In genomic region chr17:8212312-8213180, GRCh38 we compare ENCODE assay signal across 1 cellular context.
A peak's percentile ranks its signal among the peaks of the same experiment; 100 is the strongest.
TF ChIP-seq lines count a peak whose summit lies in the region.

No MANE protein-coding gene starts in this region.

TF ChIP-seq in HepG2, 621 proteins besides CTCF, POLR2A, EP300 and RAD21 (continued from another document):
- TF ChIP-seq, protein P1, sequence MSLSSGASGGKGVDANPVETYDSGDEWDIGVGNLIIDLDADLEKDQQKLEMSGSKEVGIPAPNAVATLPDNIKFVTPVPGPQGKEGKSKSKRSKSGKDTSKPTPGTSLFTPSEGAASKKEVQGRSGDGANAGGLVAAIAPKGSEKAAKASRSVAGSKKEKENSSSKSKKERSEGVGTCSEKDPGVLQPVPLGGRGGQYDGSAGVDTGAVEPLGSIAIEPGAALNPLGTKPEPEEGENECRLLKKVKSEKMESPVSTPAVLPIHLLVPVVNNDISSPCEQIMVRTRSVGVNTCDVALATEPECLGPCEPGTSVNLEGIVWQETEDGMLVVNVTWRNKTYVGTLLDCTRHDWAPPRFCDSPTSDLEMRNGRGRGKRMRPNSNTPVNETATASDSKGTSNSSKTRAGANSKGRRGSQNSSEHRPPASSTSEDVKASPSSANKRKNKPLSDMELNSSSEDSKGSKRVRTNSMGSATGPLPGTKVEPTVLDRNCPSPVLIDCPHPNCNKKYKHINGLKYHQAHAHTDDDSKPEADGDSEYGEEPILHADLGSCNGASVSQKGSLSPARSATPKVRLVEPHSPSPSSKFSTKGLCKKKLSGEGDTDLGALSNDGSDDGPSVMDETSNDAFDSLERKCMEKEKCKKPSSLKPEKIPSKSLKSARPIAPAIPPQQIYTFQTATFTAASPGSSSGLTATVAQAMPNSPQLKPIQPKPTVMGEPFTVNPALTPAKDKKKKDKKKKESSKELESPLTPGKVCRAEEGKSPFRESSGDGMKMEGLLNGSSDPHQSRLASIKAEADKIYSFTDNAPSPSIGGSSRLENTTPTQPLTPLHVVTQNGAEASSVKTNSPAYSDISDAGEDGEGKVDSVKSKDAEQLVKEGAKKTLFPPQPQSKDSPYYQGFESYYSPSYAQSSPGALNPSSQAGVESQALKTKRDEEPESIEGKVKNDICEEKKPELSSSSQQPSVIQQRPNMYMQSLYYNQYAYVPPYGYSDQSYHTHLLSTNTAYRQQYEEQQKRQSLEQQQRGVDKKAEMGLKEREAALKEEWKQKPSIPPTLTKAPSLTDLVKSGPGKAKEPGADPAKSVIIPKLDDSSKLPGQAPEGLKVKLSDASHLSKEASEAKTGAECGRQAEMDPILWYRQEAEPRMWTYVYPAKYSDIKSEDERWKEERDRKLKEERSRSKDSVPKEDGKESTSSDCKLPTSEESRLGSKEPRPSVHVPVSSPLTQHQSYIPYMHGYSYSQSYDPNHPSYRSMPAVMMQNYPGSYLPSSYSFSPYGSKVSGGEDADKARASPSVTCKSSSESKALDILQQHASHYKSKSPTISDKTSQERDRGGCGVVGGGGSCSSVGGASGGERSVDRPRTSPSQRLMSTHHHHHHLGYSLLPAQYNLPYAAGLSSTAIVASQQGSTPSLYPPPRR (CRISPR knock-in tag; IDR thresholded peaks at IDR 0.05; ENCODE audit: borderline replicate concordance): peak; percentile 64; the same call in 1 of the 2 replicates
- TF ChIP-seq, protein P2, sequence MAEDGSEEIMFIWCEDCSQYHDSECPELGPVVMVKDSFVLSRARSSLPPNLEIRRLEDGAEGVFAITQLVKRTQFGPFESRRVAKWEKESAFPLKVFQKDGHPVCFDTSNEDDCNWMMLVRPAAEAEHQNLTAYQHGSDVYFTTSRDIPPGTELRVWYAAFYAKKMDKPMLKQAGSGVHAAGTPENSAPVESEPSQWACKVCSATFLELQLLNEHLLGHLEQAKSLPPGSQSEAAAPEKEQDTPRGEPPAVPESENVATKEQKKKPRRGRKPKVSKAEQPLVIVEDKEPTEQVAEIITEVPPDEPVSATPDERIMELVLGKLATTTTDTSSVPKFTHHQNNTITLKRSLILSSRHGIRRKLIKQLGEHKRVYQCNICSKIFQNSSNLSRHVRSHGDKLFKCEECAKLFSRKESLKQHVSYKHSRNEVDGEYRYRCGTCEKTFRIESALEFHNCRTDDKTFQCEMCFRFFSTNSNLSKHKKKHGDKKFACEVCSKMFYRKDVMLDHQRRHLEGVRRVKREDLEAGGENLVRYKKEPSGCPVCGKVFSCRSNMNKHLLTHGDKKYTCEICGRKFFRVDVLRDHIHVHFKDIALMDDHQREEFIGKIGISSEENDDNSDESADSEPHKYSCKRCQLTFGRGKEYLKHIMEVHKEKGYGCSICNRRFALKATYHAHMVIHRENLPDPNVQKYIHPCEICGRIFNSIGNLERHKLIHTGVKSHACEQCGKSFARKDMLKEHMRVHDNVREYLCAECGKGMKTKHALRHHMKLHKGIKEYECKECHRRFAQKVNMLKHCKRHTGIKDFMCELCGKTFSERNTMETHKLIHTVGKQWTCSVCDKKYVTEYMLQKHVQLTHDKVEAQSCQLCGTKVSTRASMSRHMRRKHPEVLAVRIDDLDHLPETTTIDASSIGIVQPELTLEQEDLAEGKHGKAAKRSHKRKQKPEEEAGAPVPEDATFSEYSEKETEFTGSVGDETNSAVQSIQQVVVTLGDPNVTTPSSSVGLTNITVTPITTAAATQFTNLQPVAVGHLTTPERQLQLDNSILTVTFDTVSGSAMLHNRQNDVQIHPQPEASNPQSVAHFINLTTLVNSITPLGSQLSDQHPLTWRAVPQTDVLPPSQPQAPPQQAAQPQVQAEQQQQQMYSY (CRISPR knock-in tag; IDR thresholded peaks at IDR 0.05): no peak
- TF ChIP-seq HNRNPL (IDR thresholded peaks at IDR 0.05; ENCODE audit: low read depth, low read length) (no peak), ZNF562 (CRISPR knock-in tag; IDR thresholded peaks at IDR 0.05; ENCODE audit: borderline replicate concordance) (no peak), ZNF362 (CRISPR knock-in tag; IDR thresholded peaks at IDR 0.05; ENCODE audit: borderline replicate concordance) (peak; percentile 95), RORA (CRISPR knock-in tag; IDR thresholded peaks at IDR 0.05) (no peak), ZBTB42 (CRISPR knock-in tag; IDR thresholded peaks at IDR 0.05) (no peak), ZNF792 (CRISPR knock-in tag; IDR thresholded peaks at IDR 0.05) (peak; percentile 55; the same call in 1 of the 2 replicates), HOXA3 (CRISPR knock-in tag; IDR thresholded peaks at IDR 0.05) (peak; percentile 82), RXRA (CRISPR knock-in tag; IDR thresholded peaks at IDR 0.05) (peak; percentile 74; the same call in 1 of the 2 replicates), CBX2 (IDR thresholded peaks at IDR 0.05; ENCODE audit: low read depth, low read length) (no peak), CBX2 (CRISPR knock-in tag; IDR thresholded peaks at IDR 0.05; ENCODE audit: low read depth) (no peak), CHCHD3 (CRISPR knock-in tag; IDR thresholded peaks at IDR 0.05) (no peak), GABPA (IDR thresholded peaks at IDR 0.05; ENCODE audit: low read depth, low read length) (no peak), GABPA (CRISPR knock-in tag; IDR thresholded peaks at IDR 0.05; ENCODE audit: low read depth) (no peak), SETDB1 (CRISPR knock-in tag; IDR thresholded peaks at IDR 0.05; ENCODE audit: borderline replicate concordance) (no peak), ZNF749 (CRISPR knock-in tag; IDR thresholded peaks at IDR 0.05; ENCODE audit: borderline replicate concordance) (no peak), ZNF234 (CRISPR knock-in tag; conservative IDR thresholded peaks at IDR 0.05) (no peak), NFAT5 (CRISPR knock-in tag; IDR thresholded peaks at IDR 0.05) (no peak), ZNF292 (CRISPR knock-in tag; IDR thresholded peaks at IDR 0.05; ENCODE audit: borderline replicate concordance, low read depth) (0 out of 2 replicates have a peak, but pooled peaks have one; percentile 28), PHF21A (CRISPR knock-in tag; IDR thresholded peaks at IDR 0.05) (peak; percentile 88), MYPOP (CRISPR knock-in tag; IDR thresholded peaks at IDR 0.05) (no peak), DNMT1 (CRISPR knock-in tag; IDR thresholded peaks at IDR 0.05) (no peak), ZNF276 (CRISPR knock-in tag; IDR thresholded peaks at IDR 0.05; ENCODE audit: low read depth) (no peak), NR2C2 (CRISPR knock-in tag; IDR thresholded peaks at IDR 0.05; ENCODE audit: borderline replicate concordance) (peak; percentile 97), ZNF737 (CRISPR knock-in tag; IDR thresholded peaks at IDR 0.05; ENCODE audit: borderline replicate concordance) (no peak)
- TF ChIP-seq, protein P3, sequence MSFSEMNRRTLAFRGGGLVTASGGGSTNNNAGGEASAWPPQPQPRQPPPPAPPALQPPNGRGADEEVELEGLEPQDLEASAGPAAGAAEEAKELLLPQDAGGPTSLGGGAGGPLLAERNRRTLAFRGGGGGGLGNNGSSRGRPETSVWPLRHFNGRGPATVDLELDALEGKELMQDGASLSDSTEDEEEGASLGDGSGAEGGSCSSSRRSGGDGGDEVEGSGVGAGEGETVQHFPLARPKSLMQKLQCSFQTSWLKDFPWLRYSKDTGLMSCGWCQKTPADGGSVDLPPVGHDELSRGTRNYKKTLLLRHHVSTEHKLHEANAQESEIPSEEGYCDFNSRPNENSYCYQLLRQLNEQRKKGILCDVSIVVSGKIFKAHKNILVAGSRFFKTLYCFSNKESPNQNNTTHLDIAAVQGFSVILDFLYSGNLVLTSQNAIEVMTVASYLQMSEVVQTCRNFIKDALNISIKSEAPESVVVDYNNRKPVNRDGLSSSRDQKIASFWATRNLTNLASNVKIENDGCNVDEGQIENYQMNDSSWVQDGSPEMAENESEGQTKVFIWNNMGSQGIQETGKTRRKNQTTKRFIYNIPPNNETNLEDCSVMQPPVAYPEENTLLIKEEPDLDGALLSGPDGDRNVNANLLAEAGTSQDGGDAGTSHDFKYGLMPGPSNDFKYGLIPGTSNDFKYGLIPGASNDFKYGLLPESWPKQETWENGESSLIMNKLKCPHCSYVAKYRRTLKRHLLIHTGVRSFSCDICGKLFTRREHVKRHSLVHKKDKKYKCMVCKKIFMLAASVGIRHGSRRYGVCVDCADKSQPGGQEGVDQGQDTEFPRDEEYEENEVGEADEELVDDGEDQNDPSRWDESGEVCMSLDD (CRISPR knock-in tag; IDR thresholded peaks at IDR 0.05; ENCODE audit: borderline replicate concordance): no peak
